In genomic region chr16:22188595-22189442, GRCh38 we compare ENCODE assay signal across 1 cellular context.
TF ChIP-seq lines count a peak whose summit lies in the region.

No MANE protein-coding gene starts in this region.

TF ChIP-seq in HEK293, 187 proteins besides CTCF, POLR2A, EP300 and RAD21 (continued from another document):
- TF ChIP-seq ZBTB44 (tag by site-specific recombination; IDR thresholded peaks at IDR 0.05) (0 out of 2 replicates have a peak, but pooled peaks have one; percentile 55), ZNF629 (tag by site-specific recombination; IDR thresholded peaks at IDR 0.05) (0 out of 2 replicates have a peak, but pooled peaks have one; percentile 17), ZNF768 (tag by site-specific recombination; IDR thresholded peaks at IDR 0.05) (0 out of 2 replicates have a peak, but pooled peaks have one; percentile 68), ZNF211 (tag by site-specific recombination; IDR thresholded peaks at IDR 0.05; ENCODE audit: low read depth) (no peak), ZNF354C (tag by site-specific recombination; IDR thresholded peaks at IDR 0.05; ENCODE audit: borderline replicate concordance, low read depth) (no peak), ZNF138 (tag by site-specific recombination; IDR thresholded peaks at IDR 0.05; ENCODE audit: borderline replicate concordance) (no peak), ZNF302 (tag by site-specific recombination; IDR thresholded peaks at IDR 0.05; ENCODE audit: low read depth) (no peak), YY1 (tag by site-specific recombination; IDR thresholded peaks at IDR 0.05) (no peak), ZNF423 (tag by site-specific recombination; IDR thresholded peaks at IDR 0.05) (no peak), ZNF433 (tag by site-specific recombination; IDR thresholded peaks at IDR 0.05; ENCODE audit: low read depth) (no peak), ZFP69B (tag by site-specific recombination; IDR thresholded peaks at IDR 0.05) (no peak), ZSCAN23 (tag by site-specific recombination; IDR thresholded peaks at IDR 0.05) (no peak), SP3 (tag by site-specific recombination; IDR thresholded peaks at IDR 0.05) (no peak), ZBTB17 (tag by site-specific recombination; IDR thresholded peaks at IDR 0.05) (peak; percentile 59; the same call in 1 of the 2 replicates), ZNF16 (tag by site-specific recombination; IDR thresholded peaks at IDR 0.05; ENCODE audit: low read depth) (no peak), ZNF174 (tag by site-specific recombination; IDR thresholded peaks at IDR 0.05) (no peak), KLF8 (tag by site-specific recombination; IDR thresholded peaks at IDR 0.05) (no peak), PATZ1 (tag by site-specific recombination; IDR thresholded peaks at IDR 0.05) (no peak), ZNF23 (tag by site-specific recombination; IDR thresholded peaks at IDR 0.05; ENCODE audit: borderline replicate concordance) (no peak), MYNN (tag by site-specific recombination; IDR thresholded peaks at IDR 0.05; ENCODE audit: borderline replicate concordance) (no peak), ZNF654 (tag by site-specific recombination; IDR thresholded peaks at IDR 0.05; ENCODE audit: low read depth) (peak; percentile 99), ZIC2 (tag by site-specific recombination; IDR thresholded peaks at IDR 0.05) (no peak)
